24 cellular contexts compared by ENCODE assay signal in genomic region chr9:133443982-133444381, GRCh38. TPM values are rescaled to one million over a fixed set of nuclear protein-coding genes. Genes with fewer than 3 reads are reported as not detected.
DNase-seq lines count a peak whose midpoint lies in the region; ATAC-seq, FAIRE-seq and TF ChIP-seq lines count a peak whose summit lies in the region.
"Had no signal": no experiment of that assay in that cellular context is flagged by ENCODE, and none has a peak within 500 bp of the region (broad histone marks: within the 10 kb centered on the region; RNA-seq: fewer than 3 reads in every experiment).

No MANE protein-coding gene starts in this region.

- no TSS peak for BruUV-seq in K562 (replicated peaks; lab: Mats Ljungman, UMichigan)

- no peak for TF ChIP-seq RAD21 in K562 (CRISPR knock-in tag; conservative IDR thresholded peaks at IDR 0.05 in 1 of 2, IDR thresholded peaks at IDR 0.05 in 1 of 2)

- no peaks in the 10 kb centered on the region for H3K79me2 ChIP-seq in K562 (ENCODE audit: control insufficient read depth, insufficient read depth, low read length)

- no peaks in the 10 kb centered on the region for H3K9me1 ChIP-seq in K562 (ENCODE audit: control insufficient read depth, insufficient read depth, low read length)

- TF ChIP-seq CTCF in K562 (IDR thresholded peaks at IDR 0.05 in 2 of 3, conservative IDR thresholded peaks at IDR 0.05 in 1 of 3; ENCODE audit: insufficient read depth in 2 of 3, low read depth in 1 of 3, low read length in 3 of 3) (no peak), GM10266 (IDR thresholded peaks at IDR 0.05; ENCODE audit: control insufficient read depth, insufficient read depth, low read depth, missing control alignments) (no peak)

- H3K4me3 ChIP-seq in K562: no peak overlapping the region
- H3K4me3 ChIP-seq: adrenal gland, heart left ventricle, Peyer's patch, thyroid gland had no signal

- no peak overlapping the region for H2AFZ ChIP-seq in K562 (ENCODE audit: low read depth, low read length)

- ATAC-seq in K562 (no peak), GM21529 (IDR thresholded peaks at IDR 0.05; ENCODE audit: unreplicated experiment) (no peak), GM18505 (IDR thresholded peaks at IDR 0.05; ENCODE audit: unreplicated experiment) (no peak), HG03196 (IDR thresholded peaks at IDR 0.05; ENCODE audit: unreplicated experiment) (no peak)
- ATAC-seq: heart left ventricle, left ventricle myocardium superior had no signal

- no peak overlapping the region for H3K27ac ChIP-seq in K562 (ENCODE audit: extremely low read depth, low read depth, low read length)
- H3K27ac ChIP-seq: adrenal gland, heart left ventricle, Peyer's patch, thyroid gland, WERI-Rb-1 had no signal

- no peak for TF ChIP-seq POLR2A in K562 (conservative IDR thresholded peaks at IDR 0.05)
- no peak for TF ChIP-seq POLR2A in GM18505 (IDR thresholded peaks at IDR 0.05; ENCODE audit: borderline replicate concordance, extremely low read depth, insufficient read depth, insufficient read length)

- H3K4me2 ChIP-seq in K562 (ENCODE audit: insufficient read depth, low read length): no peak overlapping the region

- POLR2A ChIA-PET in K562 (lab: Yijun Ruan, JAX): interaction anchor here (0.5 to 2.9 kb wide), 3 partner anchors 16 to 88 kb away, joined by 3 to 14 read pairs (median 3); partner anchors contain the start of gene CACFD1

- peaks cover 56 to 84% of the 10 kb centered on the region in 2 experiments for H3K27me3 ChIP-seq in K562 (ENCODE audit: control insufficient read depth in 2 of 2, insufficient read depth in 2 of 2, low read length in 2 of 2)
- H3K27me3 ChIP-seq: adrenal gland, heart left ventricle, Peyer's patch, thyroid gland had no signal

- DNase-seq in AG08396 (ENCODE audit: low spot score): peak; percentile 60
- DNase-seq in ELR (ENCODE audit: low read depth): peak; percentile 55
- DNase-seq in NCI-H2196 (lab: John Stamatoyannopoulos, UW; ENCODE audit: unreplicated experiment): peak; percentile 61
- DNase-seq in K562 (ENCODE audit: extremely low read depth in 1 of 4, low spot score in 3 of 4): no peak
- no peak for DNase-seq in GM10266 (ENCODE audit: extremely low spot score)
- DNase-seq: activated CD4-positive, alpha-beta T cell treated with anti-CD3 and anti-CD28 coated beads, Interleukin-2, amount 50 U/mL, for 4 hours; activated CD8-positive, alpha-beta memory T cell treated with anti-CD3 and anti-CD28 coated beads, Interleukin-2, amount 50 U/mL, for 48 hours; activated effector memory CD4-positive, alpha-beta T cell treated with anti-CD3 and anti-CD28 coated beads, Interleukin-2, amount 50 U/mL, for 16 hours; adrenal gland; CD4-positive, CD25-positive, alpha-beta regulatory T cell; DND-41; left ventricle myocardium superior; NCI-H2081 treated with DMSO at 0.1 percent for 48 hours; nephron progenitor cell; Peyer's patch; stimulated activated CD4-positive, alpha-beta T cell treated with anti-CD3 and anti-CD28 coated beads, Interleukin-2, amount 100 ng/mL, for 24 hours; stimulated activated naive CD4-positive, alpha-beta T cell treated with Interleukin-2 at 50 U/mL for 16 hours; T-helper 2 cell; thyroid gland; WERI-Rb-1 had no signal

- no peaks in the 10 kb centered on the region for H3K9me3 ChIP-seq in K562 (replicated peaks; ENCODE audit: control insufficient read depth, insufficient read depth, low read depth, low read length)
- H3K9me3 ChIP-seq: adrenal gland, heart left ventricle, Peyer's patch, thyroid gland had no signal

- H3K36me3 ChIP-seq in K562 (ENCODE audit: control insufficient read depth, insufficient read depth, low read length): no peaks in the 10 kb centered on the region
- H3K36me3 ChIP-seq: adrenal gland, heart left ventricle, Peyer's patch, thyroid gland, WERI-Rb-1 had no signal

- FAIRE-seq in K562 (lab: Jason Lieb, UNC): no peak

- peaks cover 14% of the 10 kb centered on the region; the same call in 1 of the 2 replicates for H4K20me1 ChIP-seq in K562 (replicated peaks; ENCODE audit: control insufficient read depth, insufficient read depth, low read length)

- under 1% methylated on average over 8 of the region's 8 CpGs for WGBS in K562 (ENCODE audit: insufficient coverage, low coverage, missing lambda C conversion rate)

- in situ Hi-C loops in K562 (cut with MboI): no loop called here

- H3K4me1 ChIP-seq in K562 (replicated peaks in 1 of 2; ENCODE audit: control insufficient read depth in 2 of 2, insufficient read depth in 2 of 2, low read length in 2 of 2): peaks cover 0 to 27% of the 10 kb centered on the region in 2 experiments; a peak in 1 of 5 replicates
- H3K4me1 ChIP-seq: adrenal gland, heart left ventricle, Peyer's patch, thyroid gland had no signal

- CTCF ChIA-PET in K562 (lab: Yijun Ruan, JAX; ENCODE audit: low intra/inter-chr PET ratio): no interaction called here

- intact Hi-C loops in K562 (cut with micrococcal nuclease): no loop called here

- TF ChIP-seq EP300 in K562 (IDR thresholded peaks at IDR 0.05; ENCODE audit: low read length): no peak

- no peak overlapping the region for H3K9ac ChIP-seq in K562 (ENCODE audit: insufficient read depth in 1 of 2, low read depth in 2 of 2, low read length in 2 of 2)

RNA-seq across cellular contexts. Expression of gene CACFD1, which starts 15.8 kb away (rescaled TPM):
- total RNA-seq in K562 (2011; cell fraction: chromatin; rRNA removed; ENCODE audit: low replicate concordance): 2.9 and 4.1 TPM in 2 replicates
- total RNA-seq in K562 (2011; cell fraction: nucleolus; rRNA removed): 3.4 and 4.7 TPM in 2 replicates
- total RNA-seq in K562 (2011; cell fraction: nucleoplasm; rRNA removed): 3.2 and 5.5 TPM in 2 replicates
- total RNA-seq in K562 (2014; rRNA removed) (1.1 and 1.2 TPM in 2 replicates), K562 (2014; rRNA removed; fragmentation: Illumina TruSeq; extraction: Trizol) (0.11 and 0.13 TPM in 2 replicates), K562 (2015; rRNA removed; fragmentation: Illumina TruSeq; extraction: Trizol) (0.54 and 0.64 TPM in 2 replicates), K562 (2021) (1.4 and 1.8 TPM in 2 replicates)
- polyA plus RNA-seq in K562 (2011; rRNA removed) (0.87 and 1.2 TPM in 2 replicates), K562 (2014; fragmentation: Illumina TruSeq; extraction: Trizol) (0.16 and 0.37 TPM in 2 replicates), K562 (2014; fragmentation: Nextera tagmentation; extraction: Ambion mirVana) (not detected), K562 (2014; rRNA removed) (1.1 and 1.4 TPM in 2 replicates)
- 0.77 and 1.1 TPM in 2 replicates for polyA plus RNA-seq in K562 (2011; cell fraction: cytosol; rRNA removed)
- polyA plus RNA-seq in K562 (2011; cell fraction: nucleus; rRNA removed): 1.3 and 2.3 TPM in 2 replicates
- polyA plus RNA-seq in K562 (2012): 0.89 and 3.8 TPM in 2 replicates
- 0.57 and 0.70 TPM in 2 replicates for polyA minus RNA-seq in K562 (2011; rRNA and poly(A)+ RNA removed)
- polyA minus RNA-seq in K562 (2011; cell fraction: cytosol; rRNA and poly(A)+ RNA removed): 0.67 and 0.82 TPM in 2 replicates
- 1.7 and 1.8 TPM in 2 replicates for polyA minus RNA-seq in K562 (2011; cell fraction: nucleus; rRNA and poly(A)+ RNA removed)

RNA-seq across cellular contexts. Expression of gene ADAMTS13, which starts 21.8 kb away (rescaled TPM):
- total RNA-seq in K562 (2011; cell fraction: chromatin; rRNA removed; ENCODE audit: low replicate concordance): 0.51 and 1.4 TPM in 2 replicates
- total RNA-seq in K562 (2011; cell fraction: nucleolus; rRNA removed): 0.53 and 0.83 TPM in 2 replicates
- total RNA-seq in K562 (2011; cell fraction: nucleoplasm; rRNA removed): 0.44 and 1.4 TPM in 2 replicates
- total RNA-seq in K562 (2014; rRNA removed): 0.04 TPM in 1 of 2 replicates, not detected in the other
- not detected in 2 replicates for total RNA-seq in K562 (2014; rRNA removed; fragmentation: Illumina TruSeq; extraction: Trizol)
- total RNA-seq in K562 (2015; rRNA removed; fragmentation: Illumina TruSeq; extraction: Trizol): 0.04 TPM in 1 of 2 replicates, not detected in the other
- total RNA-seq in K562 (2021): 0.07 TPM in 1 of 2 replicates, not detected in the other
- 0.16 and 0.20 TPM in 2 replicates for polyA plus RNA-seq in K562 (2011; rRNA removed)
- 0.10 and 0.16 TPM in 2 replicates for polyA plus RNA-seq in K562 (2011; cell fraction: cytosol; rRNA removed)
- polyA plus RNA-seq in K562 (2011; cell fraction: nucleus; rRNA removed): 1.2 and 1.3 TPM in 2 replicates
- polyA plus RNA-seq in K562 (2012): 0.29 and 1.0 TPM in 2 replicates
- polyA plus RNA-seq in K562 (2014; fragmentation: Illumina TruSeq; extraction: Trizol): 0.03 TPM in 1 of 2 replicates, not detected in the other
- not detected for polyA plus RNA-seq in K562 (2014; fragmentation: Nextera tagmentation; extraction: Ambion mirVana)
- polyA plus RNA-seq in K562 (2014; rRNA removed): 0.04 and 0.26 TPM in 2 replicates
- not detected in 2 replicates for polyA minus RNA-seq in K562 (2011; rRNA and poly(A)+ RNA removed)
- not detected in 2 replicates for polyA minus RNA-seq in K562 (2011; cell fraction: cytosol; rRNA and poly(A)+ RNA removed)
- 0.33 and 0.40 TPM in 2 replicates for polyA minus RNA-seq in K562 (2011; cell fraction: nucleus; rRNA and poly(A)+ RNA removed)

RNA-seq across cellular contexts. Expression of gene REXO4, which starts 26.2 kb away (rescaled TPM):
- total RNA-seq in K562 (2011; cell fraction: chromatin; rRNA removed; ENCODE audit: low replicate concordance): 33.3 and 49.1 TPM in 2 replicates
- 33.0 and 38.9 TPM in 2 replicates for total RNA-seq in K562 (2011; cell fraction: nucleolus; rRNA removed)
- 25.6 and 35.8 TPM in 2 replicates for total RNA-seq in K562 (2011; cell fraction: nucleoplasm; rRNA removed)
- total RNA-seq in K562 (2014; rRNA removed): 70.5 and 72.9 TPM in 2 replicates
- total RNA-seq in K562 (2014; rRNA removed; fragmentation: Illumina TruSeq; extraction: Trizol): 19.6 and 21.6 TPM in 2 replicates
- total RNA-seq in K562 (2015; rRNA removed; fragmentation: Illumina TruSeq; extraction: Trizol): 31.1 and 31.3 TPM in 2 replicates
- total RNA-seq in K562 (2021): 56.4 and 57.9 TPM in 2 replicates
- polyA plus RNA-seq in K562 (2011; rRNA removed): 23.9 and 29.2 TPM in 2 replicates
- polyA plus RNA-seq in K562 (2011; cell fraction: cytosol; rRNA removed): 26.2 and 39.1 TPM in 2 replicates
- polyA plus RNA-seq in K562 (2011; cell fraction: nucleus; rRNA removed): 19.8 and 27.2 TPM in 2 replicates
- polyA plus RNA-seq in K562 (2012): 22.0 and 39.1 TPM in 2 replicates
- 40.9 and 45.1 TPM in 2 replicates for polyA plus RNA-seq in K562 (2014; fragmentation: Illumina TruSeq; extraction: Trizol)
- 1 to 10 TPM; 3.4 to 5.0 TPM for polyA plus RNA-seq in K562 (2014; fragmentation: Nextera tagmentation; extraction: Ambion mirVana)
- polyA plus RNA-seq in K562 (2014; rRNA removed): 58.8 and 62.3 TPM in 2 replicates
- polyA minus RNA-seq in K562 (2011; rRNA and poly(A)+ RNA removed): 22.5 and 31.4 TPM in 2 replicates
- polyA minus RNA-seq in K562 (2011; cell fraction: cytosol; rRNA and poly(A)+ RNA removed): 17.9 and 24.8 TPM in 2 replicates
- 13.6 and 16.7 TPM in 2 replicates for polyA minus RNA-seq in K562 (2011; cell fraction: nucleus; rRNA and poly(A)+ RNA removed)

RNA-seq across cellular contexts. Expression of gene SLC2A6, which starts 34.9 kb away (rescaled TPM):
- total RNA-seq in K562 (2011; cell fraction: chromatin; rRNA removed; ENCODE audit: low replicate concordance): 0.32 and 1.7 TPM in 2 replicates
- total RNA-seq in K562 (2011; cell fraction: nucleolus; rRNA removed): 1.2 and 1.8 TPM in 2 replicates
- 0.53 and 1.3 TPM in 2 replicates for total RNA-seq in K562 (2011; cell fraction: nucleoplasm; rRNA removed)
- total RNA-seq in K562 (2014; rRNA removed) (0.09 and 0.41 TPM in 2 replicates), K562 (2014; rRNA removed; fragmentation: Illumina TruSeq; extraction: Trizol) (0.04 and 0.06 TPM in 2 replicates), K562 (2015; rRNA removed; fragmentation: Illumina TruSeq; extraction: Trizol) (0.04 TPM in 1 of 2 replicates, not detected in the other), K562 (2021) (0.16 and 0.38 TPM in 2 replicates)
- polyA plus RNA-seq in K562 (2011; rRNA removed) (0.08 and 0.22 TPM in 2 replicates), K562 (2014; fragmentation: Illumina TruSeq; extraction: Trizol) (not detected in 2 replicates), K562 (2014; fragmentation: Nextera tagmentation; extraction: Ambion mirVana) (not detected), K562 (2014; rRNA removed) (0.27 and 0.39 TPM in 2 replicates)
- 0.19 and 0.58 TPM in 2 replicates for polyA plus RNA-seq in K562 (2011; cell fraction: cytosol; rRNA removed)
- polyA plus RNA-seq in K562 (2011; cell fraction: nucleus; rRNA removed): 0.32 and 0.61 TPM in 2 replicates
- 0.17 and 0.24 TPM in 2 replicates for polyA plus RNA-seq in K562 (2012)
- 0.09 and 0.21 TPM in 2 replicates for polyA minus RNA-seq in K562 (2011; rRNA and poly(A)+ RNA removed)
- polyA minus RNA-seq in K562 (2011; cell fraction: cytosol; rRNA and poly(A)+ RNA removed): 0.48 and 0.64 TPM in 2 replicates
- 0.81 and 1.4 TPM in 2 replicates for polyA minus RNA-seq in K562 (2011; cell fraction: nucleus; rRNA and poly(A)+ RNA removed)

Comparison
In these comparisons a context has a peak if more than half of its experiments do, and no peak if none do; other contexts are left out.
1. DNase-seq: peak in AG08396 (single experiment), ELR (single experiment) and NCI-H2196 (single experiment); none in K562 (0 of 4) and GM10266 (single experiment).